In the genomic region with DNA sequence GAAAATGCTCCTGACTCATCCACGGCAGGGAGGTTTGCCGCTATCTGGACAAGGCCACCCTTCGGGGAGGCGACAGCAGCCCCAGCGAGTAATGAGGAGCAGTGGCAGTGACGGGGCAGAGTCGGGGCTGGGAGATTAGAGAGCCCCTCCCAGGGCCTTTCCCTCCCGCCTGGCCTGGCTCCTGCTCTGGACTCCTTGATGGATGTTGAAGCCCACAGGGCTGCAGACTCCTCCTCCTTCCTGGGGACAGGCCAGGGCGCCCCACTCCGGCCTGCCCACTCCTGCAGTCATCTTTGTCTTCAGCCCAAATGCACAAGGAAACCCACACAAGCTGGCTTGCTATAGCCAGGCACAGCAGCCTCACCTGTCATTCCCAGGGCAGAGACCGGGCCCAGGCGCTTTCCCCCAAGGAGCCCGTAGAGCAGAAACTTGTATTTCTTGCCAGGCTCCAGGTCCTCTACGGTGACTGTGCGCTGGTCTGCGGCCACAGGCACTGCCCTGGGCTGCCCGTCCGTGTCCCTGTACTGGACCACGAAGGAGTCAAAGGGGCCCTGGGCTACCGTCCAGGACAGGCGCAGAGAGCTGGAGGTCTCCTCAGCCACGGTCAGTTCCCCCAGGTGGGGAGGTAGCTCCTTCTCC, we compare ENCODE assay signal across 1 cellular context.
TF ChIP-seq lines count a peak whose summit lies in the region.

No MANE protein-coding gene starts in this region.

TF ChIP-seq in K562, 482 proteins besides CTCF, POLR2A, EP300 and RAD21 (continued from another document and continues in another):
- TF ChIP-seq SOX6 (IDR thresholded peaks at IDR 0.05) (0 out of 2 replicates have a peak, but pooled peaks have one; percentile 35), NKRF (IDR thresholded peaks at IDR 0.05; ENCODE audit: borderline replicate concordance) (no peak), NR3C1 (CRISPR knock-in tag; IDR thresholded peaks at IDR 0.05) (no peak), ARNT (IDR thresholded peaks at IDR 0.05) (no peak), ZBTB33 (CRISPR knock-in tag; IDR thresholded peaks at IDR 0.05) (no peak), ZFX (CRISPR knock-in tag; IDR thresholded peaks at IDR 0.05) (peak; percentile 64; the same call in 1 of the 2 replicates), ZBTB34 (CRISPR knock-in tag; IDR thresholded peaks at IDR 0.05) (no peak), FOXP1 (CRISPR knock-in tag; IDR thresholded peaks at IDR 0.05) (peak; percentile 42; the same call in 1 of the 2 replicates), ADNP (tag; IDR thresholded peaks at IDR 0.05) (no peak), TSHZ1 (CRISPR knock-in tag; IDR thresholded peaks at IDR 0.05) (no peak), SIN3A (IDR thresholded peaks at IDR 0.05; ENCODE audit: borderline replicate concordance in 2 of 2, control insufficient read depth in 1 of 2, low read depth in 2 of 2, low read length in 2 of 2) (no peak), DPF2 (IDR thresholded peaks at IDR 0.05) (peak; percentile 60), STAT5B (CRISPR knock-in tag; IDR thresholded peaks at IDR 0.05) (no peak), ZNF79 (CRISPR knock-in tag; IDR thresholded peaks at IDR 0.05; ENCODE audit: low read depth) (no peak), ATF1 (CRISPR knock-in tag; IDR thresholded peaks at IDR 0.05) (no peak), ATF1 (tag; IDR thresholded peaks at IDR 0.05) (peak; percentile 72), THRA (IDR thresholded peaks at IDR 0.05) (no peak), NR1H2 (CRISPR knock-in tag; IDR thresholded peaks at IDR 0.05) (no peak), E2F8 (IDR thresholded peaks at IDR 0.05; ENCODE audit: low read depth, partially characterized antibody) (no peak), THRB (CRISPR knock-in tag; conservative IDR thresholded peaks at IDR 0.05) (no peak), SAFB2 (IDR thresholded peaks at IDR 0.05; ENCODE audit: borderline replicate concordance, low read depth, low read length, severe bottlenecking) (no peak), FOXK1 (CRISPR knock-in tag; IDR thresholded peaks at IDR 0.05; ENCODE audit: borderline replicate concordance) (no peak), SMAD2 (IDR thresholded peaks at IDR 0.05; ENCODE audit: low read depth, low read length) (no peak), ZBTB43 (CRISPR knock-in tag; IDR thresholded peaks at IDR 0.05) (no peak), U2AF1 (optimal IDR thresholded peaks at IDR 0.05; ENCODE audit: low read depth, low read length) (no peak), PYGO2 (tag; IDR thresholded peaks at IDR 0.05) (no peak), BCOR (IDR thresholded peaks at IDR 0.05) (no peak), SMARCB1 (IDR thresholded peaks at IDR 0.05; ENCODE audit: insufficient read length, low read depth) (no peak), ZNF696 (CRISPR knock-in tag; conservative IDR thresholded peaks at IDR 0.05) (no peak), CC2D1A (IDR thresholded peaks at IDR 0.05) (no peak), SUPT5H (IDR thresholded peaks at IDR 0.05) (peak; percentile 46; the same call in 1 of the 2 replicates)
- TF ChIP-seq, protein P1, sequence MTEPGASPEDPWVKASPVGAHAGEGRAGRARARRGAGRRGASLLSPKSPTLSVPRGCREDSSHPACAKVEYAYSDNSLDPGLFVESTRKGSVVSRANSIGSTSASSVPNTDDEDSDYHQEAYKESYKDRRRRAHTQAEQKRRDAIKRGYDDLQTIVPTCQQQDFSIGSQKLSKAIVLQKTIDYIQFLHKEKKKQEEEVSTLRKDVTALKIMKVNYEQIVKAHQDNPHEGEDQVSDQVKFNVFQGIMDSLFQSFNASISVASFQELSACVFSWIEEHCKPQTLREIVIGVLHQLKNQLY (CRISPR knock-in tag; conservative IDR thresholded peaks at IDR 0.05): 0 out of 4 replicates have a peak, but pooled peaks of 1 of the 2 experiments have one; percentile 25
- TF ChIP-seq, protein P2, sequence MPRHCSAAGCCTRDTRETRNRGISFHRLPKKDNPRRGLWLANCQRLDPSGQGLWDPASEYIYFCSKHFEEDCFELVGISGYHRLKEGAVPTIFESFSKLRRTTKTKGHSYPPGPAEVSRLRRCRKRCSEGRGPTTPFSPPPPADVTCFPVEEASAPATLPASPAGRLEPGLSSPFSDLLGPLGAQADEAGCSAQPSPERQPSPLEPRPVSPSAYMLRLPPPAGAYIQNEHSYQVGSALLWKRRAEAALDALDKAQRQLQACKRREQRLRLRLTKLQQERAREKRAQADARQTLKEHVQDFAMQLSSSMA (CRISPR knock-in tag; IDR thresholded peaks at IDR 0.05): no peak
- TF ChIP-seq, protein P3, sequence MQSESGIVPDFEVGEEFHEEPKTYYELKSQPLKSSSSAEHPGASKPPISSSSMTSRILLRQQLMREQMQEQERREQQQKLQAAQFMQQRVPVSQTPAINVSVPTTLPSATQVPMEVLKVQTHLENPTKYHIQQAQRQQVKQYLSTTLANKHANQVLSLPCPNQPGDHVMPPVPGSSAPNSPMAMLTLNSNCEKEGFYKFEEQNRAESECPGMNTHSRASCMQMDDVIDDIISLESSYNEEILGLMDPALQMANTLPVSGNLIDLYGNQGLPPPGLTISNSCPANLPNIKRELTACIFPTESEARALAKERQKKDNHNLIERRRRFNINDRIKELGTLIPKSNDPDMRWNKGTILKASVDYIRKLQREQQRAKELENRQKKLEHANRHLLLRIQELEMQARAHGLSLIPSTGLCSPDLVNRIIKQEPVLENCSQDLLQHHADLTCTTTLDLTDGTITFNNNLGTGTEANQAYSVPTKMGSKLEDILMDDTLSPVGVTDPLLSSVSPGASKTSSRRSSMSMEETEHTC (IDR thresholded peaks at IDR 0.05): no peak
- TF ChIP-seq, protein P4, sequence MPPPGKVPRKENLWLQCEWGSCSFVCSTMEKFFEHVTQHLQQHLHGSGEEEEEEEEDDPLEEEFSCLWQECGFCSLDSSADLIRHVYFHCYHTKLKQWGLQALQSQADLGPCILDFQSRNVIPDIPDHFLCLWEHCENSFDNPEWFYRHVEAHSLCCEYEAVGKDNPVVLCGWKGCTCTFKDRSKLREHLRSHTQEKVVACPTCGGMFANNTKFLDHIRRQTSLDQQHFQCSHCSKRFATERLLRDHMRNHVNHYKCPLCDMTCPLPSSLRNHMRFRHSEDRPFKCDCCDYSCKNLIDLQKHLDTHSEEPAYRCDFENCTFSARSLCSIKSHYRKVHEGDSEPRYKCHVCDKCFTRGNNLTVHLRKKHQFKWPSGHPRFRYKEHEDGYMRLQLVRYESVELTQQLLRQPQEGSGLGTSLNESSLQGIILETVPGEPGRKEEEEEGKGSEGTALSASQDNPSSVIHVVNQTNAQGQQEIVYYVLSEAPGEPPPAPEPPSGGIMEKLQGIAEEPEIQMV (tag; conservative IDR thresholded peaks at IDR 0.05; ENCODE audit: low read depth): no peak
